ENCODE assay signal across 8 cellular contexts in genomic region chr1:1000357-1001056, GRCh38. TPM values are rescaled to one million over a fixed set of nuclear protein-coding genes. Genes with fewer than 3 reads are reported as not detected.
DNase-seq lines count a peak whose midpoint lies in the region; TF ChIP-seq lines count a peak whose summit lies in the region.

No MANE protein-coding gene starts in this region.

- H3K4me3 ChIP-seq in GM08714 (ENCODE audit: low read length) (peak overlapping the region; percentile 57), kidney epithelial cell (ENCODE audit: low read depth, low read length) (peak overlapping the region; percentile 83)

- no peak for TF ChIP-seq CTCF in kidney epithelial cell (IDR thresholded peaks at IDR 0.05; ENCODE audit: insufficient read depth, low read length, poor library complexity, severe bottlenecking)

- peak overlapping the region; percentile 85 for H3K27ac ChIP-seq in caudate nucleus (ENCODE audit: low read depth, low read length)

- peak; percentile 40 for DNase-seq in activated CD4-positive, CD25-positive, alpha-beta regulatory T cell treated with anti-CD3 and anti-CD28 coated beads, Interleukin-2, amount 50 U/mL, for 16 hours (ENCODE audit: low read depth, low spot score)
- DNase-seq in caudate nucleus (lab: John Stamatoyannopoulos, UW) = peak in 48 of 61 donors; percentile 13 to 89 (median 65)
- peak; percentile 26 for DNase-seq in kidney epithelial cell (ENCODE audit: low read depth)
- peak in 3 of 4 experiments; percentile 46 to 57 (median 51) for DNase-seq in stimulated activated CD4-positive, alpha-beta T cell treated with anti-CD3 and anti-CD28 coated beads, Interleukin-1b, Interleukin-23, amount 100 ng/mL, for 24 hours (ENCODE audit: low read depth in 4 of 4, low spot score in 1 of 4)
- DNase-seq in NCI-H524 treated with DMSO at 0.1 percent for 48 hours (lab: John Stamatoyannopoulos, UW) = no peak
- DNase-seq in KG1 (lab: John Stamatoyannopoulos, UW) = no peak

- peak; percentile 28; the same call in 1 of the 2 replicates for TF ChIP-seq EP300 in Ishikawa (IDR thresholded peaks at IDR 0.05; ENCODE audit: borderline replicate concordance)

- H3K36me3 ChIP-seq in kidney epithelial cell (ENCODE audit: control insufficient read depth, insufficient read depth, low read length) = no peaks in the 10 kb centered on the region

- peaks cover 13% of the 10 kb centered on the region for H3K27me3 ChIP-seq in kidney epithelial cell (ENCODE audit: control insufficient read depth, insufficient read depth, low read length)

- TF ChIP-seq RAD21 in Ishikawa (IDR thresholded peaks at IDR 0.05; ENCODE audit: low read depth) = no peak

TF ChIP-seq in Ishikawa, 13 proteins besides CTCF, POLR2A, EP300 and RAD21:
- TF ChIP-seq USF1 (IDR thresholded peaks at IDR 0.05) (peak; percentile 84), TEAD4 (IDR thresholded peaks at IDR 0.05) (no peak), YY1 (IDR thresholded peaks at IDR 0.05; ENCODE audit: low read depth) (no peak), CEBPB (IDR thresholded peaks at IDR 0.05) (peak; percentile 84), NFIC (IDR thresholded peaks at IDR 0.05) (peak; percentile 1; the same call in 1 of the 2 replicates), TCF12 (IDR thresholded peaks at IDR 0.05; ENCODE audit: low read depth) (peak; percentile 18; the same call in 1 of the 2 replicates), ZBTB7A (IDR thresholded peaks at IDR 0.05; ENCODE audit: low read depth) (peak; percentile 99), CREB1 (IDR thresholded peaks at IDR 0.05; ENCODE audit: low read depth) (peak; percentile 97), EGR1 (IDR thresholded peaks at IDR 0.05) (peak; percentile 6), TAF1 (IDR thresholded peaks at IDR 0.05; ENCODE audit: low read depth) (no peak), FOXM1 (IDR thresholded peaks at IDR 0.05; ENCODE audit: borderline replicate concordance, low read depth) (no peak), MAX (IDR thresholded peaks at IDR 0.05) (peak; percentile 98)
- TF ChIP-seq, protein P1, sequence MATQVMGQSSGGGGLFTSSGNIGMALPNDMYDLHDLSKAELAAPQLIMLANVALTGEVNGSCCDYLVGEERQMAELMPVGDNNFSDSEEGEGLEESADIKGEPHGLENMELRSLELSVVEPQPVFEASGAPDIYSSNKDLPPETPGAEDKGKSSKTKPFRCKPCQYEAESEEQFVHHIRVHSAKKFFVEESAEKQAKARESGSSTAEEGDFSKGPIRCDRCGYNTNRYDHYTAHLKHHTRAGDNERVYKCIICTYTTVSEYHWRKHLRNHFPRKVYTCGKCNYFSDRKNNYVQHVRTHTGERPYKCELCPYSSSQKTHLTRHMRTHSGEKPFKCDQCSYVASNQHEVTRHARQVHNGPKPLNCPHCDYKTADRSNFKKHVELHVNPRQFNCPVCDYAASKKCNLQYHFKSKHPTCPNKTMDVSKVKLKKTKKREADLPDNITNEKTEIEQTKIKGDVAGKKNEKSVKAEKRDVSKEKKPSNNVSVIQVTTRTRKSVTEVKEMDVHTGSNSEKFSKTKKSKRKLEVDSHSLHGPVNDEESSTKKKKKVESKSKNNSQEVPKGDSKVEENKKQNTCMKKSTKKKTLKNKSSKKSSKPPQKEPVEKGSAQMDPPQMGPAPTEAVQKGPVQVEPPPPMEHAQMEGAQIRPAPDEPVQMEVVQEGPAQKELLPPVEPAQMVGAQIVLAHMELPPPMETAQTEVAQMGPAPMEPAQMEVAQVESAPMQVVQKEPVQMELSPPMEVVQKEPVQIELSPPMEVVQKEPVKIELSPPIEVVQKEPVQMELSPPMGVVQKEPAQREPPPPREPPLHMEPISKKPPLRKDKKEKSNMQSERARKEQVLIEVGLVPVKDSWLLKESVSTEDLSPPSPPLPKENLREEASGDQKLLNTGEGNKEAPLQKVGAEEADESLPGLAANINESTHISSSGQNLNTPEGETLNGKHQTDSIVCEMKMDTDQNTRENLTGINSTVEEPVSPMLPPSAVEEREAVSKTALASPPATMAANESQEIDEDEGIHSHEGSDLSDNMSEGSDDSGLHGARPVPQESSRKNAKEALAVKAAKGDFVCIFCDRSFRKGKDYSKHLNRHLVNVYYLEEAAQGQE (IDR thresholded peaks at IDR 0.05; ENCODE audit: low read depth) = no peak

RNA-seq across cellular contexts. Expression of gene HES4, which starts 0.6 kb away (rescaled TPM):
- 160 and 184 TPM in 2 replicates for total RNA-seq in kidney epithelial cell

RNA-seq across cellular contexts. Expression of gene ISG15, which starts 12.8 kb away (rescaled TPM):
- total RNA-seq in kidney epithelial cell = 68.7 and 97.7 TPM in 2 replicates

RNA-seq across cellular contexts. Expression of gene PERM1, which starts 18.6 kb away (rescaled TPM):
- 0.34 TPM in 1 of 2 replicates, not detected in the other for total RNA-seq in kidney epithelial cell

RNA-seq across cellular contexts. Expression of gene AGRN, which starts 19.4 kb away (rescaled TPM):
- total RNA-seq in kidney epithelial cell = 479 and 617 TPM in 2 replicates

RNA-seq across cellular contexts. Expression of gene PLEKHN1, which starts 34.2 kb away (rescaled TPM):
- 13.2 and 13.3 TPM in 2 replicates for total RNA-seq in kidney epithelial cell

Comparison
In these comparisons a context has a peak if more than half of its experiments do, and no peak if none do; other contexts are left out.
1. DNase-seq: peak in activated CD4-positive, CD25-positive, alpha-beta regulatory T cell treated with anti-CD3 and anti-CD28 coated beads, Interleukin-2, amount 50 U/mL, for 16 hours (single experiment), caudate nucleus (48 of 61), kidney epithelial cell (single experiment) and stimulated activated CD4-positive, alpha-beta T cell treated with anti-CD3 and anti-CD28 coated beads, Interleukin-1b, Interleukin-23, amount 100 ng/mL, for 24 hours (3 of 4); none in NCI-H524 treated with DMSO at 0.1 percent for 48 hours (single experiment) and KG1 (single experiment).